In genomic region chr7:117458977-117459583, GRCh38 we compare ENCODE assay signal across 8 cellular contexts. TPM values are rescaled to one million over a fixed set of nuclear protein-coding genes. Genes with fewer than 3 reads are reported as not detected.
DNase-seq lines count a peak whose midpoint lies in the region; ATAC-seq, FAIRE-seq and TF ChIP-seq lines count a peak whose summit lies in the region.

No MANE protein-coding gene starts in this region.

- peak overlapping the region; percentile 55 for H3K27ac ChIP-seq in KOPT-K1 (ENCODE audit: low read depth, low read length, poor library complexity, severe bottlenecking)

- DNase-seq in kidney epithelial cell (ENCODE audit: low read depth) (no peak), nucleus accumbens (lab: John Stamatoyannopoulos, UW) (no peak), activated gamma-delta T cell (lab: John Stamatoyannopoulos, UW) (no peak)

- FAIRE-seq in TTC549 (lab: Jason Lieb, UNC) = peak; percentile 94

- no peaks in the 10 kb centered on the region for H3K27me3 ChIP-seq in kidney epithelial cell (ENCODE audit: control insufficient read depth, insufficient read depth, low read length)

- TF ChIP-seq CTCF in GM12874 (IDR thresholded peaks at IDR 0.05; ENCODE audit: insufficient read depth, low read depth, low read length) = peak; percentile 39; the same call in 1 of the 2 replicates
- peak; percentile 60 for TF ChIP-seq CTCF in kidney epithelial cell (IDR thresholded peaks at IDR 0.05; ENCODE audit: insufficient read depth, low read length, poor library complexity, severe bottlenecking)

- H3K9me3 ChIP-seq in KOPT-K1 (ENCODE audit: insufficient read depth, low read length, poor library complexity, severe bottlenecking) = peaks cover 20% of the 10 kb centered on the region

- H3K4me3 ChIP-seq in kidney epithelial cell (ENCODE audit: low read depth, low read length) = no peak overlapping the region

- ATAC-seq in GM21423 (IDR thresholded peaks at IDR 0.05; ENCODE audit: unreplicated experiment) = no peak
- ATAC-seq in HG02571 (IDR thresholded peaks at IDR 0.05; ENCODE audit: unreplicated experiment) = no peak

- H3K36me3 ChIP-seq in KOPT-K1 (ENCODE audit: insufficient read depth, low read length) (no peaks in the 10 kb centered on the region), kidney epithelial cell (ENCODE audit: control insufficient read depth, insufficient read depth, low read length) (no peaks in the 10 kb centered on the region)

RNA-seq across cellular contexts. Expression of gene CFTR, which starts 20.7 kb away (rescaled TPM):
- 8.7 and 10.3 TPM in 2 replicates for total RNA-seq in kidney epithelial cell

RNA-seq across cellular contexts. Expression of gene ASZ1, which starts 31.8 kb away (rescaled TPM):
- not detected in 2 replicates for total RNA-seq in kidney epithelial cell
